ENCODE assay signal across 11 cellular contexts in genomic region chr10:90652519-90652918, GRCh38.
DNase-seq lines count a peak whose midpoint lies in the region; ATAC-seq and TF ChIP-seq lines count a peak whose summit lies in the region.
"Had no signal": no experiment of that assay in that cellular context is flagged by ENCODE, and none has a peak within 500 bp of the region (broad histone marks: within the 10 kb centered on the region; RNA-seq: fewer than 3 reads in every experiment).

No MANE protein-coding gene starts in this region.

- no peaks in the 10 kb centered on the region for H3K4me1 ChIP-seq in PC-9 (replicated peaks; ENCODE audit: insufficient read depth)
- H3K4me1 ChIP-seq: tibial artery had no signal

- H3K27ac ChIP-seq in 22Rv1: no peak overlapping the region
- H3K27ac ChIP-seq in PC-9: no peak overlapping the region
- H3K27ac ChIP-seq: tibial artery had no signal

- H3K27me3 ChIP-seq in PC-9 (ENCODE audit: insufficient read depth, low read depth): no peaks in the 10 kb centered on the region
- H3K27me3 ChIP-seq: tibial artery had no signal

- no peaks in the 10 kb centered on the region for H3K36me3 ChIP-seq in PC-9 (ENCODE audit: low read depth)
- H3K36me3 ChIP-seq: tibial artery had no signal

- no peak for ATAC-seq in HG02981 (IDR thresholded peaks at IDR 0.05; ENCODE audit: unreplicated experiment)
- ATAC-seq in HG03571 (IDR thresholded peaks at IDR 0.05; ENCODE audit: unreplicated experiment): no peak
- no peak for ATAC-seq in GM18520 (IDR thresholded peaks at IDR 0.05; ENCODE audit: unreplicated experiment)

- BruUV-seq in PC-9 (replicated peaks; lab: Mats Ljungman, UMichigan): no TSS peak

- no peak overlapping the region for H3K4me3 ChIP-seq in PC-9
- H3K4me3 ChIP-seq: tibial artery had no signal

- CTCF ChIA-PET in PC-9 (lab: Charles Lee): interaction anchor here (0.7 kb wide), 1 partner anchor 127 kb away, joined by 4 read pairs; no protein-coding TSS in a partner anchor

- DNase-seq in PC-9 (peak in 1 of 2 experiments; percentile 10), fibroblast of peridontal ligament (ENCODE audit: extremely low read depth) (peak; percentile 45), NCI-H2081 (lab: John Stamatoyannopoulos, UW) (no peak)
- DNase-seq: NCI-H1694 treated with DMSO at 0.1 percent for 48 hours; stimulated activated CD4-positive, alpha-beta T cell treated with anti-CD3 and anti-CD28 coated beads, Interleukin-2, amount 100 ng/mL, for 48 hours; tibial artery had no signal

- no peak overlapping the region for H3K4me2 ChIP-seq in PC-9

- intact Hi-C loops in PC-9 (cut with micrococcal nuclease; ENCODE audit: unreplicated experiment): loop anchor here (2.0 kb wide), 1 partner anchor 860 kb away; no protein-coding TSS in a partner anchor

- no peaks in the 10 kb centered on the region for H3K79me2 ChIP-seq in PC-9 (ENCODE audit: low read depth)

- H4K20me1 ChIP-seq in PC-9 (ENCODE audit: insufficient read depth): no peaks in the 10 kb centered on the region

- no peaks in the 10 kb centered on the region for H3K9me3 ChIP-seq in PC-9 (ENCODE audit: insufficient read depth, low read depth)
- H3K9me3 ChIP-seq: tibial artery had no signal

- no peaks in the 10 kb centered on the region for H3F3A ChIP-seq in PC-9 (ENCODE audit: insufficient read depth, low read depth)

- no peaks in the 10 kb centered on the region for H3K9me2 ChIP-seq in PC-9 (ENCODE audit: insufficient read depth)

- TF ChIP-seq CTCF in 22Rv1 (IDR thresholded peaks at IDR 0.05) (peak; percentile 65), GM12874 (IDR thresholded peaks at IDR 0.05; ENCODE audit: insufficient read depth, low read depth, low read length) (0 out of 2 replicates have a peak, but pooled peaks have one; percentile 26), PC-9 (conservative IDR thresholded peaks at IDR 0.05) (peak; percentile 44; the same call in 1 of the 2 replicates)

- no peak overlapping the region for H2AFZ ChIP-seq in PC-9

- POLR2A ChIA-PET in PC-9 (lab: Charles Lee; ENCODE audit: unreplicated experiment): no interaction called here
